Comparison of ENCODE assay signal across 12 cellular contexts in genomic region chr5:142433526-142434321, GRCh38.
DNase-seq lines count a peak whose midpoint lies in the region; ATAC-seq and TF ChIP-seq lines count a peak whose summit lies in the region.
"Had no signal": no experiment of that assay in that cellular context is flagged by ENCODE, and none has a peak within 500 bp of the region (broad histone marks: within the 10 kb centered on the region; RNA-seq: fewer than 3 reads in every experiment).

No MANE protein-coding gene starts in this region.

- H3K9me3 Mint-ChIP-seq in activated CD4-positive, alpha-beta memory T cell treated with anti-CD3 and anti-CD28 coated beads, Interleukin-2, amount 10 ng/mL, durations not matched to agents 7 days and 5 days = no peaks in the 10 kb centered on the region
- H3K9me3 Mint-ChIP-seq in activated CD4-positive, alpha-beta memory T cell treated with anti-CD3 and anti-CD28 coated beads for 36 hours = no peaks in the 10 kb centered on the region
- no peaks in the 10 kb centered on the region for H3K9me3 Mint-ChIP-seq in osteocyte (ENCODE audit: unreplicated experiment)

- H3K36me3 ChIP-seq in fibroblast of lung (ENCODE audit: control insufficient read depth, insufficient read depth, low read length) = no peaks in the 10 kb centered on the region
- H3K36me3 ChIP-seq: ascending aorta, uterus had no signal

- POLR2A ChIA-PET in activated CD4-positive, alpha-beta memory T cell treated with anti-CD3 and anti-CD28 coated beads, Interleukin-2, amount 10 ng/mL, durations not matched to agents 7 days and 5 days (lab: Charles Lee) = interaction anchor here (1.0 to 2.1 kb wide), 10 partner anchors 11 to 465 kb away, joined by 3 to 28 read pairs (median 4); partner anchors contain the start of genes NDFIP1 and RNF14
- POLR2A ChIA-PET in activated CD4-positive, alpha-beta memory T cell treated with anti-CD3 and anti-CD28 coated beads for 36 hours (lab: Charles Lee) = no interaction called here

- in situ Hi-C loops in SK-MEL-5 (cut with HindIII; ENCODE audit: low pct_unique_long_range_greater_than_20kb, low sequenced_read_pairs) = no loop called here

- H3K4me2 ChIP-seq in fibroblast of lung (ENCODE audit: extremely low read depth, insufficient read depth, low read length) = peak overlapping the region; percentile 67

- H3K27me3 ChIP-seq in fibroblast of lung (ENCODE audit: control insufficient read depth, insufficient read depth, low read length) = no peaks in the 10 kb centered on the region
- H3K27me3 ChIP-seq: ascending aorta, uterus had no signal

- no peaks in the 10 kb centered on the region for H4K20me1 ChIP-seq in fibroblast of lung (ENCODE audit: control insufficient read depth, extremely low read depth, insufficient read depth, low read length)

- ATAC-seq in GM18517 (IDR thresholded peaks at IDR 0.05; ENCODE audit: unreplicated experiment) (no peak), HG03460 (IDR thresholded peaks at IDR 0.05; ENCODE audit: unreplicated experiment) (no peak)

- H3K27ac ChIP-seq in fibroblast of lung (ENCODE audit: insufficient read depth, low read length) = no peak overlapping the region
- H3K27ac ChIP-seq: ascending aorta, uterus had no signal

- H3K4me1 Mint-ChIP-seq in activated CD4-positive, alpha-beta memory T cell treated with anti-CD3 and anti-CD28 coated beads, Interleukin-2, amount 10 ng/mL, durations not matched to agents 7 days and 5 days = peaks cover 51% of the 10 kb centered on the region
- H3K4me1 Mint-ChIP-seq in activated CD4-positive, alpha-beta memory T cell treated with anti-CD3 and anti-CD28 coated beads for 36 hours (ENCODE audit: low read depth) = peaks cover 38% of the 10 kb centered on the region
- peaks cover 18% of the 10 kb centered on the region for H3K4me1 Mint-ChIP-seq in osteocyte (ENCODE audit: unreplicated experiment)

- H3K4me3 ChIP-seq in fibroblast of lung (replicated peaks in 1 of 4; ENCODE audit: control extremely low read depth in 1 of 4, insufficient read depth in 1 of 4, low read depth in 3 of 4, low read length in 4 of 4) = no peak overlapping the region
- H3K4me3 ChIP-seq: ascending aorta, uterus had no signal

- H3K4me1 ChIP-seq in fibroblast of lung (ENCODE audit: control insufficient read depth, extremely low read depth, insufficient read depth, low read length) = peaks cover 3% of the 10 kb centered on the region
- H3K4me1 ChIP-seq: ascending aorta, uterus had no signal

- no peaks in the 10 kb centered on the region for H3K36me3 Mint-ChIP-seq in activated CD4-positive, alpha-beta memory T cell treated with anti-CD3 and anti-CD28 coated beads, Interleukin-2, amount 10 ng/mL, durations not matched to agents 7 days and 5 days (ENCODE audit: low read depth)
- no peaks in the 10 kb centered on the region for H3K36me3 Mint-ChIP-seq in activated CD4-positive, alpha-beta memory T cell treated with anti-CD3 and anti-CD28 coated beads for 36 hours
- no peaks in the 10 kb centered on the region for H3K36me3 Mint-ChIP-seq in osteocyte (ENCODE audit: unreplicated experiment)

- no peak overlapping the region for H3K9ac ChIP-seq in fibroblast of lung (ENCODE audit: insufficient read depth, low read length)

- intact Hi-C loops in activated CD4-positive, alpha-beta memory T cell treated with anti-CD3 and anti-CD28 coated beads for 36 hours (cut with micrococcal nuclease) = loop anchor here (2.0 to 10.0 kb wide), 5 partner anchors 73 to 211 kb away; partner anchors contain the start of gene SPRY4

- peak overlapping the region; percentile 73 for H2AFZ ChIP-seq in fibroblast of lung (ENCODE audit: low read length)

- H3K79me2 ChIP-seq in fibroblast of lung (ENCODE audit: control insufficient read depth, insufficient read depth, low read length) = no peaks in the 10 kb centered on the region

- no peaks in the 10 kb centered on the region for H3K27me3 Mint-ChIP-seq in activated CD4-positive, alpha-beta memory T cell treated with anti-CD3 and anti-CD28 coated beads, Interleukin-2, amount 10 ng/mL, durations not matched to agents 7 days and 5 days
- no peaks in the 10 kb centered on the region for H3K27me3 Mint-ChIP-seq in activated CD4-positive, alpha-beta memory T cell treated with anti-CD3 and anti-CD28 coated beads for 36 hours
- peaks cover 4% of the 10 kb centered on the region for H3K27me3 Mint-ChIP-seq in osteocyte (ENCODE audit: unreplicated experiment)

- CTCF ChIA-PET in activated CD4-positive, alpha-beta memory T cell treated with anti-CD3 and anti-CD28 coated beads, Interleukin-2, amount 10 ng/mL, durations not matched to agents 7 days and 5 days (lab: Charles Lee) = interaction anchor here (1.0 to 1.2 kb wide), 3 partner anchors 10 to 109 kb away, joined by 3 to 4 read pairs (median 3); partner anchors contain the start of gene SPRY4
- CTCF ChIA-PET in activated CD4-positive, alpha-beta memory T cell treated with anti-CD3 and anti-CD28 coated beads for 36 hours (lab: Charles Lee) = interaction anchor here (0.7 to 1.2 kb wide), 4 partner anchors 10 to 432 kb away, joined by 3 to 4 read pairs (median 3); partner anchors contain the start of gene SPRY4

- TF ChIP-seq CTCF in fibroblast of lung (conservative IDR thresholded peaks at IDR 0.05 in 1 of 2, IDR thresholded peaks at IDR 0.05 in 1 of 2; ENCODE audit: low read depth in 1 of 2, low read length in 2 of 2) = no peak
- TF ChIP-seq CTCF in osteocyte (IDR thresholded peaks at IDR 0.05) = no peak

- no peak for DNase-seq in activated CD4-positive, alpha-beta memory T cell treated with anti-CD3 and anti-CD28 coated beads, Interleukin-2, amount 10 ng/mL, durations not matched to agents 7 days and 5 days
- DNase-seq in activated CD4-positive, alpha-beta memory T cell treated with anti-CD3 and anti-CD28 coated beads for 36 hours = no peak
- DNase-seq in SK-MEL-5 (ENCODE audit: low read depth, low spot score) = peak; percentile 14
- peak; percentile 42 to 79 for DNase-seq in fibroblast of lung (ENCODE audit: low read depth in 2 of 2)
- no peak for DNase-seq in osteocyte (ENCODE audit: extremely low spot score, unreplicated experiment)
- DNase-seq in medulla oblongata (ENCODE audit: extremely low spot score) = no peak
- DNase-seq: 8988T, NCI-H1092 treated with DMSO at 0.1 percent for 48 hours, uterus had no signal

- no peaks in the 10 kb centered on the region for H3K9me3 ChIP-seq in fibroblast of lung (ENCODE audit: control insufficient read depth, insufficient read depth, low read depth, low read length)
- H3K9me3 ChIP-seq: ascending aorta, uterus had no signal

- H3K27ac Mint-ChIP-seq in activated CD4-positive, alpha-beta memory T cell treated with anti-CD3 and anti-CD28 coated beads, Interleukin-2, amount 10 ng/mL, durations not matched to agents 7 days and 5 days = peak overlapping the region; percentile 94
- no peak overlapping the region for H3K27ac Mint-ChIP-seq in activated CD4-positive, alpha-beta memory T cell treated with anti-CD3 and anti-CD28 coated beads for 36 hours
- peak overlapping the region; percentile 24 for H3K27ac Mint-ChIP-seq in osteocyte (ENCODE audit: unreplicated experiment)

- no peak overlapping the region for H3K4me3 Mint-ChIP-seq in activated CD4-positive, alpha-beta memory T cell treated with anti-CD3 and anti-CD28 coated beads, Interleukin-2, amount 10 ng/mL, durations not matched to agents 7 days and 5 days
- H3K4me3 Mint-ChIP-seq in activated CD4-positive, alpha-beta memory T cell treated with anti-CD3 and anti-CD28 coated beads for 36 hours = no peak overlapping the region
- H3K4me3 Mint-ChIP-seq in osteocyte (ENCODE audit: unreplicated experiment) = no peak overlapping the region

Comparison
In these comparisons a context has a peak if more than half of its experiments do, and no peak if none do; other contexts are left out.
1. DNase-seq: peak in SK-MEL-5 (single experiment) and fibroblast of lung (2 of 2); none in activated CD4-positive, alpha-beta memory T cell treated with anti-CD3 and anti-CD28 coated beads, Interleukin-2, amount 10 ng/mL, durations not matched to agents 7 days and 5 days (single experiment), activated CD4-positive, alpha-beta memory T cell treated with anti-CD3 and anti-CD28 coated beads for 36 hours (single experiment), osteocyte (single experiment) and medulla oblongata (single experiment).